In genomic region chr1:59136541-59137335, GRCh38 we compare ENCODE assay signal across 16 cellular contexts.
DNase-seq lines count a peak whose midpoint lies in the region; ATAC-seq, FAIRE-seq and TF ChIP-seq lines count a peak whose summit lies in the region.
"Had no signal": no experiment of that assay in that cellular context is flagged by ENCODE, and none has a peak within 500 bp of the region (broad histone marks: within the 10 kb centered on the region; RNA-seq: fewer than 3 reads in every experiment).

No MANE protein-coding gene starts in this region.

- H3K79me1 ChIP-seq in H1 (ENCODE audit: low read depth, low read length) (no peaks in the 10 kb centered on the region), trophoblast cell (ENCODE audit: low read length) (peaks cover 29% of the 10 kb centered on the region)

- H3K23me2 ChIP-seq in H1 (ENCODE audit: low read depth, low read length) = no peaks in the 10 kb centered on the region

- no peaks in the 10 kb centered on the region for H3K36me3 Mint-ChIP-seq in activated naive CD8-positive, alpha-beta T cell treated with anti-CD3 and anti-CD28 coated beads for 36 hours
- H3K36me3 Mint-ChIP-seq: activated naive CD8-positive, alpha-beta T cell treated with anti-CD3 and anti-CD28 coated beads, Interleukin-2, amount 10 ng/mL, durations not matched to agents 7 days and 5 days; CD4-positive, alpha-beta memory T cell; neural progenitor cell had no signal

- H4K91ac ChIP-seq in H1 (replicated peaks; ENCODE audit: insufficient read length, low read length) (peak overlapping the region; percentile 22), trophoblast cell (ENCODE audit: low read depth, low read length) (peak overlapping the region; percentile 53)

- H2AK5ac ChIP-seq in H1 (ENCODE audit: low read depth, low read length) = no peak overlapping the region; the same call in 1 of the 2 replicates
- peak overlapping the region; percentile 69 for H2AK5ac ChIP-seq in trophoblast cell (ENCODE audit: low read length)

- H3K18ac ChIP-seq in H1 (ENCODE audit: extremely low read depth, low read length) (no peak overlapping the region), trophoblast cell (ENCODE audit: low read length) (no peak overlapping the region)

- TF ChIP-seq EP300 in H1 (IDR thresholded peaks at IDR 0.05; ENCODE audit: borderline replicate concordance in 1 of 2, low read depth in 2 of 2, low read length in 2 of 2) = no peak

- no peak overlapping the region for H3K27ac Mint-ChIP-seq in activated naive CD8-positive, alpha-beta T cell treated with anti-CD3 and anti-CD28 coated beads for 36 hours
- H3K27ac Mint-ChIP-seq: activated naive CD8-positive, alpha-beta T cell treated with anti-CD3 and anti-CD28 coated beads, Interleukin-2, amount 10 ng/mL, durations not matched to agents 7 days and 5 days; CD4-positive, alpha-beta memory T cell; neural progenitor cell had no signal

- TF ChIP-seq CTCF in H1 (IDR thresholded peaks at IDR 0.05; ENCODE audit: control extremely low read depth in 1 of 3, insufficient read depth in 1 of 3, low read depth in 1 of 3, low read length in 3 of 3) = no peak
- TF ChIP-seq CTCF in esophagus squamous epithelium (IDR thresholded peaks at IDR 0.05) = no peak

- H4K8ac ChIP-seq in H1 (ENCODE audit: extremely low read depth, insufficient read depth, low read length) = no peak overlapping the region
- H4K8ac ChIP-seq in trophoblast cell (ENCODE audit: low read depth, low read length) = no peak overlapping the region

- intact Hi-C loops in esophagus squamous epithelium (cut with DNase I) = no loop called here

- WGBS in H1 (ENCODE audit: extremely low coverage in 1 of 2, insufficient coverage in 1 of 2, insufficient read length in 1 of 2, insufficient replicate concordance in 2 of 2, low coverage in 1 of 2, low lambda C conversion rate in 2 of 2, missing lambda C conversion rate in 1 of 2), 2 experiments = 94% methylated on average over 8 of the region's 8 CpGs; no CpG with 5 or more reads in 1 of the 2 experiments
- WGBS in trophoblast cell (ENCODE audit: extremely low coverage, insufficient coverage, insufficient read length) = no CpG with 5 or more reads among the region's 8 CpGs
- WGBS in esophagus squamous epithelium, 2 donors = 69 to 78% methylated on average over 8 of the region's 8 CpGs

- no peak overlapping the region for H3K4ac ChIP-seq in H1 (replicated peaks; ENCODE audit: insufficient read length, low read depth, low read length)
- H3K4ac ChIP-seq in trophoblast cell (ENCODE audit: low read depth, low read length) = no peak overlapping the region

- H3K9ac ChIP-seq in H1 (replicated peaks in 1 of 4; ENCODE audit: extremely low read depth in 1 of 4, low read depth in 3 of 4, low read length in 3 of 4) (no peak overlapping the region; a peak in 1 of 7 replicates), trophoblast cell (ENCODE audit: low read length) (no peak overlapping the region)
- H3K9ac ChIP-seq: neural progenitor cell had no signal

- H2BK12ac ChIP-seq in H1 (ENCODE audit: low read depth, low read length) (peak overlapping the region; percentile 42; the same call in 1 of the 2 replicates), trophoblast cell (ENCODE audit: low read length) (peak overlapping the region; percentile 83)

- TF ChIP-seq POLR2A in H1 (IDR thresholded peaks at IDR 0.05; ENCODE audit: control extremely low read depth in 1 of 2, low read depth in 2 of 2, low read length in 2 of 2) = no peak
- no peak for TF ChIP-seq POLR2A in esophagus squamous epithelium (IDR thresholded peaks at IDR 0.05)

- H3K4me2 ChIP-seq in H1 (ENCODE audit: insufficient read depth in 1 of 2, low read depth in 2 of 2, low read length in 2 of 2) (no peak overlapping the region), trophoblast cell (ENCODE audit: low read length) (no peak overlapping the region)
- H3K4me2 ChIP-seq: neural progenitor cell had no signal

- H3K27me3 Mint-ChIP-seq in activated naive CD8-positive, alpha-beta T cell treated with anti-CD3 and anti-CD28 coated beads for 36 hours = peaks cover 6% of the 10 kb centered on the region

- POLR2A ChIA-PET in H1 (lab: Charles Lee; ENCODE audit: partially characterized antibody) = no interaction called here

- H3K79me2 ChIP-seq in H1 (ENCODE audit: control insufficient read depth in 1 of 2, insufficient read depth in 2 of 2, low read length in 2 of 2) (no peaks in the 10 kb centered on the region), trophoblast cell (ENCODE audit: control insufficient read depth, insufficient read depth, low read length, poor library complexity) (no peaks in the 10 kb centered on the region)

- H3K4me1 ChIP-seq in H1 (replicated peaks in 1 of 4; ENCODE audit: control insufficient read depth in 3 of 4, insufficient read depth in 4 of 4, low read length in 3 of 4) = no peaks in the 10 kb centered on the region
- peaks cover 17 to 28% of the 10 kb centered on the region in 2 experiments for H3K4me1 ChIP-seq in trophoblast cell (ENCODE audit: control insufficient read depth in 1 of 2, insufficient read depth in 2 of 2, low read length in 2 of 2)
- peaks cover 0 to 15% (median 0%) of the 10 kb centered on the region in 3 donors for H3K4me1 ChIP-seq in esophagus squamous epithelium
- H3K4me1 ChIP-seq: colonic mucosa had no signal

- H3K4me3 Mint-ChIP-seq in activated naive CD8-positive, alpha-beta T cell treated with anti-CD3 and anti-CD28 coated beads for 36 hours = no peak overlapping the region
- H3K4me3 Mint-ChIP-seq: activated naive CD8-positive, alpha-beta T cell treated with anti-CD3 and anti-CD28 coated beads, Interleukin-2, amount 10 ng/mL, durations not matched to agents 7 days and 5 days; CD4-positive, alpha-beta memory T cell; neural progenitor cell had no signal

- no peak overlapping the region for H3K23ac ChIP-seq in H1 (ENCODE audit: insufficient read length)
- H3K23ac ChIP-seq in trophoblast cell (ENCODE audit: low read length) = no peak overlapping the region

- no peak overlapping the region for H2BK5ac ChIP-seq in H1 (ENCODE audit: low read depth, low read length)
- H2BK5ac ChIP-seq in trophoblast cell (ENCODE audit: low read depth, low read length, poor library complexity) = peak overlapping the region; percentile 21

- CTCF ChIA-PET in H1 (lab: Charles Lee; ENCODE audit: partially characterized antibody) = interaction anchor here (0.6 kb wide), 1 partner anchor 623 kb away, joined by 3 read pairs; no protein-coding TSS in a partner anchor

- H2BK120ac ChIP-seq in H1 (replicated peaks; ENCODE audit: low read depth, low read length) (no peak overlapping the region), trophoblast cell (ENCODE audit: insufficient read depth, low read length, poor library complexity) (peak overlapping the region; percentile 47)

- peak; percentile 70 for DNase-seq in Daoy (ENCODE audit: low read depth)
- DNase-seq in NOMO-1 treated with DMSO at 0.1 percent for 48 hours (lab: John Stamatoyannopoulos, UW; ENCODE audit: unreplicated experiment) = peak; percentile 62
- DNase-seq in H1 (ENCODE audit: low read depth in 1 of 2, low spot score in 2 of 2) = no peak
- DNase-seq in trophoblast cell = peak in 1 of 2 donors; percentile 17
- DNase-seq in T-helper 2 cell = no peak
- DNase-seq in esophagus squamous epithelium (lab: John Stamatoyannopoulos, UW) = no peak
- DNase-seq in activated naive CD8-positive, alpha-beta T cell treated with anti-CD3 and anti-CD28 coated beads for 36 hours = no peak
- DNase-seq: activated naive CD8-positive, alpha-beta T cell treated with anti-CD3 and anti-CD28 coated beads, Interleukin-2, amount 10 ng/mL, durations not matched to agents 7 days and 5 days; CD4-positive, alpha-beta memory T cell; colonic mucosa; left lung; stimulated activated CD4-positive, alpha-beta T cell treated with anti-CD3 and anti-CD28 coated beads, Interleukin-15, amount 100 ng/mL, for 24 hours; stimulated activated CD8-positive, alpha-beta memory T cell treated with anti-CD3 and anti-CD28 coated beads, Interleukin-4, amount 100 ng/mL, for 48 hours; T1000 had no signal

- H3K14ac ChIP-seq in H1 (ENCODE audit: insufficient read length) (no peak overlapping the region), trophoblast cell (ENCODE audit: low read length) (no peak overlapping the region)

- no peak for TF ChIP-seq RAD21 in H1 (IDR thresholded peaks at IDR 0.05 in 1 of 2, conservative IDR thresholded peaks at IDR 0.05 in 1 of 2; ENCODE audit: low read depth in 2 of 2, low read length in 2 of 2)

- no peak for ATAC-seq in HG03378 (IDR thresholded peaks at IDR 0.05; ENCODE audit: unreplicated experiment)
- ATAC-seq: left lung had no signal

- no peak overlapping the region for H2BK20ac ChIP-seq in H1 (ENCODE audit: low read length)

- no peak overlapping the region for H4K5ac ChIP-seq in H1 (ENCODE audit: insufficient read length, low read depth, low read length)

- H3K27ac ChIP-seq in H1 (ENCODE audit: low read depth, low read length) (no peak overlapping the region), trophoblast cell (ENCODE audit: low read depth, low read length) (no peak overlapping the region), esophagus squamous epithelium (no peak overlapping the region)
- H3K27ac ChIP-seq: colonic mucosa, left lung, neural progenitor cell had no signal

- no peak overlapping the region for H4K12ac ChIP-seq in trophoblast cell (ENCODE audit: low read depth, low read length)

- H3K4me3 ChIP-seq in H1 (ENCODE audit: extremely low read depth in 1 of 4, insufficient read depth in 2 of 4, low read depth in 3 of 4, low read length in 4 of 4) = no peak overlapping the region
- H3K4me3 ChIP-seq in trophoblast cell (ENCODE audit: low read depth, low read length) = no peak overlapping the region
- no peak overlapping the region for H3K4me3 ChIP-seq in esophagus squamous epithelium
- H3K4me3 ChIP-seq: colonic mucosa, left lung, neural progenitor cell had no signal

- H3K36me3 ChIP-seq in H1 (ENCODE audit: control insufficient read depth in 2 of 4, insufficient read depth in 4 of 4, low read length in 3 of 4) (no peaks in the 10 kb centered on the region), trophoblast cell (ENCODE audit: control insufficient read depth in 1 of 2, insufficient read depth in 2 of 2, low read length in 2 of 2) (no peaks in the 10 kb centered on the region), esophagus squamous epithelium (no peaks in the 10 kb centered on the region)
- H3K36me3 ChIP-seq: colonic mucosa, left lung, neural progenitor cell had no signal

- H2BK15ac ChIP-seq in H1 (ENCODE audit: low read length) = no peak overlapping the region

- no peaks in the 10 kb centered on the region for H4K20me1 ChIP-seq in H1 (replicated peaks in 1 of 2; ENCODE audit: control insufficient read depth in 1 of 2, insufficient read depth in 2 of 2, low read length in 2 of 2)

- no peak overlapping the region for H3K56ac ChIP-seq in H1 (replicated peaks; ENCODE audit: insufficient read length, low read depth, low read length)

- FAIRE-seq in H1 (lab: Jason Lieb, UNC) = no peak

- H3K27me3 ChIP-seq in H1 (replicated peaks in 1 of 4; ENCODE audit: control insufficient read depth in 3 of 4, extremely low read depth in 1 of 4, insufficient read depth in 3 of 4, low read length in 3 of 4) (no peaks in the 10 kb centered on the region), trophoblast cell (ENCODE audit: insufficient read depth, low read length) (no peaks in the 10 kb centered on the region), esophagus squamous epithelium (no peaks in the 10 kb centered on the region)
- H3K27me3 ChIP-seq: colonic mucosa, left lung, neural progenitor cell had no signal

- H2AFZ ChIP-seq in H1 (ENCODE audit: low read length) (no peak overlapping the region), trophoblast cell (ENCODE audit: insufficient read depth, low read length, poor library complexity) (no peak overlapping the region)
- H2AFZ ChIP-seq: neural progenitor cell had no signal

- no peaks in the 10 kb centered on the region for H3K9me3 Mint-ChIP-seq in activated naive CD8-positive, alpha-beta T cell treated with anti-CD3 and anti-CD28 coated beads for 36 hours
- H3K9me3 Mint-ChIP-seq: neural progenitor cell had no signal

- peaks cover 15% of the 10 kb centered on the region for H3K4me1 Mint-ChIP-seq in activated naive CD8-positive, alpha-beta T cell treated with anti-CD3 and anti-CD28 coated beads for 36 hours
- H3K4me1 Mint-ChIP-seq: CD4-positive, alpha-beta memory T cell had no signal

- H3K9me3 ChIP-seq in H1 (ENCODE audit: insufficient read depth in 2 of 2, low read depth in 1 of 2, low read length in 1 of 2) (no peaks in the 10 kb centered on the region), trophoblast cell (ENCODE audit: insufficient read depth, low read depth, low read length) (no peaks in the 10 kb centered on the region), esophagus squamous epithelium (no peaks in the 10 kb centered on the region)
- H3K9me3 ChIP-seq: colonic mucosa, left lung had no signal

Comparison
In these comparisons a context has a peak if more than half of its experiments do, and no peak if none do; other contexts are left out.
1. DNase-seq: peak in Daoy (single experiment) and NOMO-1 treated with DMSO at 0.1 percent for 48 hours (single experiment); none in H1 (0 of 2), T-helper 2 cell (0 of 5), esophagus squamous epithelium (single experiment) and activated naive CD8-positive, alpha-beta T cell treated with anti-CD3 and anti-CD28 coated beads for 36 hours (single experiment).